Comparison of ENCODE assay signal across 16 cellular contexts in genomic region chr6:63740709-63741108, GRCh38.
DNase-seq lines count a peak whose midpoint lies in the region; TF ChIP-seq lines count a peak whose summit lies in the region.
"Had no signal": no experiment of that assay in that cellular context is flagged by ENCODE, and none has a peak within 500 bp of the region (broad histone marks: within the 10 kb centered on the region; RNA-seq: fewer than 3 reads in every experiment).

No MANE protein-coding gene starts in this region.

- intact Hi-C loops in mammary epithelial cell (cut with micrococcal nuclease): no loop called here

- no peak overlapping the region for H3K4me2 ChIP-seq in mammary epithelial cell (ENCODE audit: insufficient read depth, low read depth, low read length)

- H3K27ac ChIP-seq in mammary epithelial cell (ENCODE audit: insufficient read depth, low read depth, low read length) (no peak overlapping the region), coronary artery (no peak overlapping the region)
- H3K27ac ChIP-seq: heart left ventricle, pancreas had no signal

- H3K79me2 ChIP-seq in mammary epithelial cell (ENCODE audit: insufficient read depth, low read length): no peaks in the 10 kb centered on the region

- no peaks in the 10 kb centered on the region for H3K9me3 ChIP-seq in mammary epithelial cell (replicated peaks; ENCODE audit: insufficient read depth, low read length)
- H3K9me3 ChIP-seq: colonic mucosa, MG63, pancreas had no signal

- dilution Hi-C loops in mammary epithelial cell (cut with HindIII; ENCODE audit: low sequenced_read_pairs): no loop called here

- H2AFZ ChIP-seq in mammary epithelial cell (ENCODE audit: low read depth, low read length): no peak overlapping the region

- CTCF ChIA-PET in mammary epithelial cell (lab: Charles Lee; ENCODE audit: low non-redundant PET): no interaction called here

- 4% methylated on average over 2 of the region's 2 CpGs for WGBS in mammary epithelial cell (ENCODE audit: low coverage, missing lambda C conversion rate)

- H3K4me1 ChIP-seq in mammary epithelial cell (ENCODE audit: insufficient read depth, low read length): peaks cover 26% of the 10 kb centered on the region
- H3K4me1 ChIP-seq: colonic mucosa, heart left ventricle had no signal

- TF ChIP-seq CTCF in AG10803 (conservative IDR thresholded peaks at IDR 0.05; ENCODE audit: low read length) (no peak), mammary epithelial cell (conservative IDR thresholded peaks at IDR 0.05 in 1 of 2, IDR thresholded peaks at IDR 0.05 in 1 of 2; ENCODE audit: extremely low read depth in 1 of 2, insufficient read depth in 1 of 2, low read depth in 1 of 2, low read length in 2 of 2) (no peak), coronary artery (IDR thresholded peaks at IDR 0.05) (no peak)

- H3K36me3 ChIP-seq in mammary epithelial cell (ENCODE audit: insufficient read depth, low read length): no peaks in the 10 kb centered on the region
- H3K36me3 ChIP-seq: colonic mucosa, heart left ventricle, MG63, pancreas had no signal

- H3K4me3 ChIP-seq in AG10803 (ENCODE audit: low read length): no peak overlapping the region
- no peak overlapping the region for H3K4me3 ChIP-seq in mammary epithelial cell (replicated peaks in 1 of 3; ENCODE audit: insufficient read depth in 1 of 3, low read depth in 2 of 3, low read length in 3 of 3)
- no peak overlapping the region for H3K4me3 ChIP-seq in coronary artery
- H3K4me3 ChIP-seq: colonic mucosa, heart left ventricle, lung, MG63, pancreas had no signal

- no TSS peak for BruUV-seq in mammary epithelial cell (replicated peaks; lab: Mats Ljungman, UMichigan)

- H4K20me1 ChIP-seq in mammary epithelial cell (ENCODE audit: insufficient read depth, low read length): no peaks in the 10 kb centered on the region

- no peak overlapping the region for H3K9ac ChIP-seq in mammary epithelial cell (ENCODE audit: insufficient read depth, low read length)

- no peaks in the 10 kb centered on the region for H3K27me3 ChIP-seq in mammary epithelial cell (ENCODE audit: insufficient read depth, low read length)
- H3K27me3 ChIP-seq: colonic mucosa, heart left ventricle, MG63, pancreas had no signal

- in situ Hi-C loops in mammary epithelial cell (cut with MboI; ENCODE audit: low sequenced_read_pairs in 2 of 2): no loop called here

- peak; percentile 49 for DNase-seq in AG10803 (ENCODE audit: low read depth)
- DNase-seq in LHCN-M2 (ENCODE audit: low read depth): peak; percentile 82
- peak; percentile 84 for DNase-seq in mammary epithelial cell
- DNase-seq in kidney glomerular epithelial cell (lab: John Stamatoyannopoulos, UW): peak; percentile 18
- no peak for DNase-seq in NCI-H1092 (lab: John Stamatoyannopoulos, UW)
- DNase-seq in coronary artery (ENCODE audit: low spot score): no peak
- DNase-seq in C1 segment of cervical spinal cord (lab: John Stamatoyannopoulos, UW): no peak
- DNase-seq in COLO668 (lab: John Stamatoyannopoulos, UW; ENCODE audit: unreplicated experiment): no peak
- DNase-seq: activated CD8-positive, alpha-beta T cell treated with anti-CD3 and anti-CD28 coated beads, Interleukin-2, amount 10 ng/mL, durations not matched to agents 7 days and 5 days; activated naive CD4-positive, alpha-beta T cell treated with anti-CD3 and anti-CD28 coated beads, Interleukin-2, amount 10 ng/mL, durations not matched to agents 7 days and 5 days; colonic mucosa; heart left ventricle; MG63; pancreas; stimulated activated CD4-positive, alpha-beta T cell treated with anti-CD3 and anti-CD28 coated beads, Interleukin-2, amount 100 ng/mL, for 24 hours had no signal

Comparison
In these comparisons a context has a peak if more than half of its experiments do, and no peak if none do; other contexts are left out.
1. DNase-seq: peak in AG10803 (single experiment), LHCN-M2 (single experiment), mammary epithelial cell (single experiment) and kidney glomerular epithelial cell (single experiment); none in NCI-H1092 (single experiment), coronary artery (single experiment), C1 segment of cervical spinal cord (0 of 14) and COLO668 (single experiment).